Comparison of ENCODE assay signal across 13 cellular contexts in genomic region chr1:175471039-175471800, GRCh38.
DNase-seq lines count a peak whose midpoint lies in the region; ATAC-seq, FAIRE-seq and TF ChIP-seq lines count a peak whose summit lies in the region.
"Had no signal": no experiment of that assay in that cellular context is flagged by ENCODE, and none has a peak within 500 bp of the region (broad histone marks: within the 10 kb centered on the region; RNA-seq: fewer than 3 reads in every experiment).

No MANE protein-coding gene starts in this region.

- intact Hi-C loops in prostate gland (cut with DNase I), result no loop called here
- intact Hi-C loops in body of pancreas (cut with DNase I), result no loop called here

- no peaks in the 10 kb centered on the region for H3K36me3 ChIP-seq in astrocyte (ENCODE audit: insufficient read depth, low read length)
- no peaks in the 10 kb centered on the region for H3K36me3 ChIP-seq in prostate gland
- H3K36me3 ChIP-seq in body of pancreas (replicated peaks in 1 of 2; ENCODE audit: insufficient read depth in 1 of 2, low read depth in 2 of 2), result no peaks in the 10 kb centered on the region
- H3K36me3 ChIP-seq: upper lobe of right lung had no signal

- H3K27ac Mint-ChIP-seq in astrocyte (ENCODE audit: unreplicated experiment), result no peak overlapping the region
- H3K27ac Mint-ChIP-seq: activated CD4-positive, alpha-beta T cell treated with anti-CD3 and anti-CD28 coated beads, Interleukin-2, amount 10 ng/mL, durations not matched to agents 7 days and 5 days had no signal

- peaks cover 16% of the 10 kb centered on the region for H3K27me3 ChIP-seq in astrocyte (ENCODE audit: insufficient read depth, low read length)
- H3K27me3 ChIP-seq in prostate gland (replicated peaks; ENCODE audit: insufficient read depth), result no peaks in the 10 kb centered on the region
- no peaks in the 10 kb centered on the region for H3K27me3 ChIP-seq in body of pancreas
- H3K27me3 ChIP-seq: upper lobe of right lung had no signal

- WGBS in prostate gland, result 27% methylated on average over 10 of the region's 10 CpGs
- WGBS in body of pancreas, 2 donors, result 68 to 75% methylated on average over 10 of the region's 10 CpGs

- no peak overlapping the region for H2AFZ ChIP-seq in astrocyte (ENCODE audit: low read depth, low read length)

- no peaks in the 10 kb centered on the region for H3K9me3 Mint-ChIP-seq in astrocyte (ENCODE audit: unreplicated experiment)
- H3K9me3 Mint-ChIP-seq: activated CD4-positive, alpha-beta T cell treated with anti-CD3 and anti-CD28 coated beads, Interleukin-2, amount 10 ng/mL, durations not matched to agents 7 days and 5 days had no signal

- ATAC-seq in activated CD4-positive, CD25-positive, alpha-beta regulatory T cell treated with anti-CD3 and anti-CD28 coated beads, Interleukin-2, amount 50 U/mL, for 24 hours, result peak; percentile 17 to 60
- ATAC-seq in HG03565 (IDR thresholded peaks at IDR 0.05; ENCODE audit: unreplicated experiment), result peak; percentile 80
- no peak for ATAC-seq in body of pancreas
- ATAC-seq: upper lobe of right lung had no signal

- H3K4me1 ChIP-seq in astrocyte (ENCODE audit: insufficient read depth, low read length) (peaks cover 4% of the 10 kb centered on the region), prostate gland (replicated peaks) (no peaks in the 10 kb centered on the region), body of pancreas (no peaks in the 10 kb centered on the region)
- H3K4me1 ChIP-seq: A549, upper lobe of right lung had no signal

- H3K9ac ChIP-seq in astrocyte (ENCODE audit: low read length), result no peak overlapping the region

- no peaks in the 10 kb centered on the region for H3K79me2 ChIP-seq in astrocyte (ENCODE audit: insufficient read depth, low read length)

- no peaks in the 10 kb centered on the region for H4K20me1 ChIP-seq in astrocyte (ENCODE audit: insufficient read depth, low read length)

- H3K4me3 ChIP-seq in astrocyte (ENCODE audit: insufficient read depth, low read depth, low read length), result no peak overlapping the region
- H3K4me3 ChIP-seq in prostate gland, result no peak overlapping the region
- no peak overlapping the region for H3K4me3 ChIP-seq in body of pancreas
- H3K4me3 ChIP-seq: A549, upper lobe of right lung had no signal

- FAIRE-seq in astrocyte (lab: Jason Lieb, UNC) (no peak), frontal cortex (lab: Jason Lieb, UNC) (no peak)
- FAIRE-seq: A549, endothelial cell of umbilical vein, islet of Langerhans had no signal

- H3K9me3 ChIP-seq in astrocyte (ENCODE audit: insufficient read depth, low read depth, low read length) (no peaks in the 10 kb centered on the region), prostate gland (no peaks in the 10 kb centered on the region), body of pancreas (no peaks in the 10 kb centered on the region)
- H3K9me3 ChIP-seq: A549, upper lobe of right lung had no signal

- no peak overlapping the region for H3K4me3 Mint-ChIP-seq in astrocyte (ENCODE audit: unreplicated experiment)
- H3K4me3 Mint-ChIP-seq: activated CD4-positive, alpha-beta T cell treated with anti-CD3 and anti-CD28 coated beads, Interleukin-2, amount 10 ng/mL, durations not matched to agents 7 days and 5 days had no signal

- peaks cover 13% of the 10 kb centered on the region for H3K27me3 Mint-ChIP-seq in astrocyte (ENCODE audit: low read depth, unreplicated experiment)

- DNase-seq in activated CD4-positive, CD25-positive, alpha-beta regulatory T cell (lab: John Stamatoyannopoulos, UW), result no peak
- DNase-seq in astrocyte (ENCODE audit: low read depth) (peak; percentile 77), prostate gland (ENCODE audit: low spot score) (peak; percentile 33), frontal cortex (ENCODE audit: low spot score in 2 of 2) (no peak), HuH-7 (ENCODE audit: low spot score) (no peak), body of pancreas (no peak)
- DNase-seq: activated CD4-positive, alpha-beta T cell treated with anti-CD3 and anti-CD28 coated beads, Interleukin-2, amount 10 ng/mL, durations not matched to agents 7 days and 5 days; upper lobe of right lung had no signal

- TF ChIP-seq POLR2A in prostate gland (IDR thresholded peaks at IDR 0.05) (no peak), body of pancreas (IDR thresholded peaks at IDR 0.05) (no peak)

- TF ChIP-seq CTCF in astrocyte (IDR thresholded peaks at IDR 0.05; ENCODE audit: insufficient read depth, low read depth, low read length) (no peak), prostate gland (IDR thresholded peaks at IDR 0.05) (no peak), body of pancreas (IDR thresholded peaks at IDR 0.05) (no peak)

- peak overlapping the region; percentile 23 for H3K4me2 ChIP-seq in astrocyte (ENCODE audit: low read length)
- H3K4me2 ChIP-seq: A549 had no signal

- no peaks in the 10 kb centered on the region for H3K36me3 Mint-ChIP-seq in astrocyte (ENCODE audit: low read depth, unreplicated experiment)

- H3K27ac ChIP-seq in astrocyte (ENCODE audit: low read depth, low read length) (no peak overlapping the region), prostate gland (no peak overlapping the region), body of pancreas (no peak overlapping the region)
- H3K27ac ChIP-seq: A549, upper lobe of right lung had no signal

- peaks cover 17% of the 10 kb centered on the region for H3K4me1 Mint-ChIP-seq in astrocyte (ENCODE audit: low read depth, unreplicated experiment)
- H3K4me1 Mint-ChIP-seq: activated CD4-positive, alpha-beta T cell treated with anti-CD3 and anti-CD28 coated beads, Interleukin-2, amount 10 ng/mL, durations not matched to agents 7 days and 5 days had no signal

Comparison
In these comparisons a context has a peak if more than half of its experiments do, and no peak if none do; other contexts are left out.
1. DNase-seq: peak in astrocyte (single experiment) and prostate gland (single experiment); none in activated CD4-positive, CD25-positive, alpha-beta regulatory T cell (0 of 4), frontal cortex (0 of 2), HuH-7 (single experiment) and body of pancreas (0 of 4).